ENCODE assay signal across 18 cellular contexts in the genomic region with DNA sequence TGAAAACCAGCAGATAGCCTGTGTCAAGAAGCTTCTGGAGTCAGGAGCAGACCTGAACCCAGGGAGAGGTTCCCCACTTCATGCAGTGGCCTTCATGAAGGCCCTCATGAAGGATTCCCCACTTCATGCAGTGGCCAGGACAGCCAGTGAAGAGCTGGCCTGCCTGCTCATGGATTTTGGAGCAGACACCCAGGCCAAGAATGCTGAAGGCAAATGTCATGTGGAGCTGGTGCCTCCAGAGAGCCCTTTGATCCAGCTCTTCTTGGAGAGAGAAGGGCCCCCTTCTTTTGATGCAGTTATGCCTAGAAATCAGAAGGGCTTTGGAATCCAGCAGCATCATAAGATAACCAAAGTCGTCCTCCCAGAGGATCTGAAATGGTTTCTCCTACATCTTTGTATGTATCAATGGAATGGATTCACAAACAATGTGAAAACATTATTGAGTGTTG.
"Had no signal": no experiment of that assay in that cellular context is flagged by ENCODE, and none has a peak within 500 bp of the region (broad histone marks: within the 10 kb centered on the region; RNA-seq: fewer than 3 reads in every experiment).

No MANE protein-coding gene starts in this region.

- H3K4me3 ChIP-seq: ascending aorta, body of pancreas had no signal

- H3K9ac ChIP-seq: KMS-11 had no signal

- DNase-seq: activated CD4-positive, alpha-beta T cell treated with anti-CD3 and anti-CD28 coated beads, Interleukin-2, amount 10 ng/mL, durations not matched to agents 24 days and 14 days; activated CD4-positive, alpha-beta T cell treated with anti-CD3 and anti-CD28 coated beads, Interleukin-2, amount 50 U/mL, for 48 hours; activated CD4-positive, CD25-positive, alpha-beta regulatory T cell treated with anti-CD3 and anti-CD28 coated beads, Interleukin-2, amount 50 U/mL, for 72 hours; activated gamma-delta T cell treated with Interleukin-2 at 50 U/mL for 16 hours; activated naive CD4-positive, alpha-beta T cell treated with anti-CD3 and anti-CD28 coated beads, Interleukin-2, amount 50 U/mL, for 16 hours; activated T-cell treated with anti-CD3 and anti-CD28 coated beads, Interleukin-2, amount 50 U/mL, for 4 hours; amniotic stem cell; body of pancreas; NCI-H1092; NCI-H2029; NCI-H510A treated with DMSO at 0.1 percent for 48 hours; NCI-H69; NK-92 treated with Interleukin-12 subunit alpha and Interleukin-12 subunit beta, amount 100 ng/mL, for 24 hours; SHP77 treated with DMSO at 0.1 percent for 48 hours had no signal

- FAIRE-seq: bronchial epithelial cell had no signal

- H3K27me3 ChIP-seq: ascending aorta, body of pancreas had no signal

- ATAC-seq: activated T-cell treated with anti-CD3 and anti-CD28 coated beads, Interleukin-2, amount 50 U/mL, for 4 hours; WTC11 had no signal

- H3K4me2 ChIP-seq: KMS-11 had no signal

- H3K27ac ChIP-seq: ascending aorta, KMS-11 had no signal

- H3K36me3 ChIP-seq: ascending aorta had no signal

- H3K9me3 ChIP-seq: ascending aorta, body of pancreas had no signal
